Comparison of ENCODE assay signal across 2 cellular contexts in genomic region chr2:28366496-28367282, GRCh38.
TF ChIP-seq lines count a peak whose summit lies in the region.

No MANE protein-coding gene starts in this region.

TF ChIP-seq in Ishikawa, 13 proteins besides CTCF, POLR2A, EP300 and RAD21:
- TF ChIP-seq REST (IDR thresholded peaks at IDR 0.05; ENCODE audit: low read depth) (0 out of 2 replicates have a peak, but pooled peaks have one; percentile 22), TAF1 (IDR thresholded peaks at IDR 0.05; ENCODE audit: low read depth) (no peak), EGR1 (IDR thresholded peaks at IDR 0.05) (no peak)

TF ChIP-seq in H1, 55 proteins besides CTCF, POLR2A, EP300 and RAD21 (continued from another document):
- TF ChIP-seq SIN3A (conservative IDR thresholded peaks at IDR 0.05 in 1 of 2, IDR thresholded peaks at IDR 0.05 in 1 of 2; ENCODE audit: low read depth in 1 of 2, low read length in 2 of 2) (no peak), RXRA (IDR thresholded peaks at IDR 0.05; ENCODE audit: insufficient read depth, low read depth, low read length) (no peak), RFX5 (IDR thresholded peaks at IDR 0.05; ENCODE audit: borderline replicate concordance, low read depth, low read length) (no peak), MAFK (IDR thresholded peaks at IDR 0.05; ENCODE audit: low read depth, low read length) (no peak)
TF ChIP-seq in H1: peak in this region for 0.
